2 cellular contexts compared by ENCODE assay signal in the genomic region with DNA sequence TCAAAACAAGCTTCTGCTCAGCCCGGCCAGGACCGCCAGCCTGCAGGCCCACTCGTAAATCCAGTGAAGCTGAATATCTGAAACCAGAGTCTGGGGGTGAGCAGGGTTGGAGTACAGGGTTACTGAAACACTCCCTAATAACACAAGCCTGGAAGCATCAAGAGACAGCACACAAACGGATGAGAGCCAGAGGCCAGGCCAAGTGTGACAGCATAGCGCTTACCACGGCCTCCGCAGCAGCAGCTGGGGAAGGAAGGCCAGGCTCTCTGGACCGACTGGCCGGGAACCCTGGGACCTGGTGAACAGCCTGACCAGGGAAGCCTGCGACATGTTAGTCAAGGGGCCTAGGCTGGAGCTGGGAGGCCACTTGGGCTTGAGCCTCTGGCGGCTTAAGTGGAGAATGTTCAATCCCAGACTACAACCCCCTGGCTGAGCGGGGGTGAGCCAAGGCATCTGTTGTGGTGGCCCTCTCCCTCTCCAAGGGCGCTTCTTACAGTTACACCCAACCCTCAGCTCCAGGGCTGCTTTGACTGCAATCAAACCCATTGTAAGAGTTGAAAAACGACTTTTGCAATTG.
TF ChIP-seq lines count a peak whose summit lies in the region.

No MANE protein-coding gene starts in this region.

TF ChIP-seq in HepG2, 621 proteins besides CTCF, POLR2A, EP300 and RAD21:
- TF ChIP-seq, protein P1, sequence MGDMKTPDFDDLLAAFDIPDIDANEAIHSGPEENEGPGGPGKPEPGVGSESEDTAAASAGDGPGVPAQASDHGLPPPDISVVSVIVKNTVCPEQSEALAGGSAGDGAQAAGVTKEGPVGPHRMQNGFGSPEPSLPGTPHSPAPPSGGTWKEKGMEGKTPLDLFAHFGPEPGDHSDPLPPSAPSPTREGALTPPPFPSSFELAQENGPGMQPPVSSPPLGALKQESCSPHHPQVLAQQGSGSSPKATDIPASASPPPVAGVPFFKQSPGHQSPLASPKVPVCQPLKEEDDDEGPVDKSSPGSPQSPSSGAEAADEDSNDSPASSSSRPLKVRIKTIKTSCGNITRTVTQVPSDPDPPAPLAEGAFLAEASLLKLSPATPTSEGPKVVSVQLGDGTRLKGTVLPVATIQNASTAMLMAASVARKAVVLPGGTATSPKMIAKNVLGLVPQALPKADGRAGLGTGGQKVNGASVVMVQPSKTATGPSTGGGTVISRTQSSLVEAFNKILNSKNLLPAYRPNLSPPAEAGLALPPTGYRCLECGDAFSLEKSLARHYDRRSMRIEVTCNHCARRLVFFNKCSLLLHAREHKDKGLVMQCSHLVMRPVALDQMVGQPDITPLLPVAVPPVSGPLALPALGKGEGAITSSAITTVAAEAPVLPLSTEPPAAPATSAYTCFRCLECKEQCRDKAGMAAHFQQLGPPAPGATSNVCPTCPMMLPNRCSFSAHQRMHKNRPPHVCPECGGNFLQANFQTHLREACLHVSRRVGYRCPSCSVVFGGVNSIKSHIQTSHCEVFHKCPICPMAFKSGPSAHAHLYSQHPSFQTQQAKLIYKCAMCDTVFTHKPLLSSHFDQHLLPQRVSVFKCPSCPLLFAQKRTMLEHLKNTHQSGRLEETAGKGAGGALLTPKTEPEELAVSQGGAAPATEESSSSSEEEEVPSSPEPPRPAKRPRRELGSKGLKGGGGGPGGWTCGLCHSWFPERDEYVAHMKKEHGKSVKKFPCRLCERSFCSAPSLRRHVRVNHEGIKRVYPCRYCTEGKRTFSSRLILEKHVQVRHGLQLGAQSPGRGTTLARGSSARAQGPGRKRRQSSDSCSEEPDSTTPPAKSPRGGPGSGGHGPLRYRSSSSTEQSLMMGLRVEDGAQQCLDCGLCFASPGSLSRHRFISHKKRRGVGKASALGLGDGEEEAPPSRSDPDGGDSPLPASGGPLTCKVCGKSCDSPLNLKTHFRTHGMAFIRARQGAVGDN (CRISPR knock-in tag; IDR thresholded peaks at IDR 0.05) = peak; percentile 45
- TF ChIP-seq, protein P2, sequence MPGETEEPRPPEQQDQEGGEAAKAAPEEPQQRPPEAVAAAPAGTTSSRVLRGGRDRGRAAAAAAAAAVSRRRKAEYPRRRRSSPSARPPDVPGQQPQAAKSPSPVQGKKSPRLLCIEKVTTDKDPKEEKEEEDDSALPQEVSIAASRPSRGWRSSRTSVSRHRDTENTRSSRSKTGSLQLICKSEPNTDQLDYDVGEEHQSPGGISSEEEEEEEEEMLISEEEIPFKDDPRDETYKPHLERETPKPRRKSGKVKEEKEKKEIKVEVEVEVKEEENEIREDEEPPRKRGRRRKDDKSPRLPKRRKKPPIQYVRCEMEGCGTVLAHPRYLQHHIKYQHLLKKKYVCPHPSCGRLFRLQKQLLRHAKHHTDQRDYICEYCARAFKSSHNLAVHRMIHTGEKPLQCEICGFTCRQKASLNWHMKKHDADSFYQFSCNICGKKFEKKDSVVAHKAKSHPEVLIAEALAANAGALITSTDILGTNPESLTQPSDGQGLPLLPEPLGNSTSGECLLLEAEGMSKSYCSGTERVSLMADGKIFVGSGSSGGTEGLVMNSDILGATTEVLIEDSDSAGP (CRISPR knock-in tag; IDR thresholded peaks at IDR 0.05; ENCODE audit: borderline replicate concordance) = 0 out of 2 replicates have a peak, but pooled peaks have one; percentile 19
- TF ChIP-seq ZNF749 (CRISPR knock-in tag; IDR thresholded peaks at IDR 0.05; ENCODE audit: borderline replicate concordance) (no peak), TP53 (CRISPR knock-in tag; conservative IDR thresholded peaks at IDR 0.05) (no peak), ZBTB38 (CRISPR knock-in tag; IDR thresholded peaks at IDR 0.05) (peak; percentile 75)

TF ChIP-seq in K562, 482 proteins besides CTCF, POLR2A, EP300 and RAD21:
- TF ChIP-seq KDM2B (CRISPR knock-in tag; IDR thresholded peaks at IDR 0.05) (no peak), ETV5 (CRISPR knock-in tag; IDR thresholded peaks at IDR 0.05; ENCODE audit: low read depth) (no peak), RFX7 (CRISPR knock-in tag; IDR thresholded peaks at IDR 0.05) (no peak), SRSF7 (optimal IDR thresholded peaks at IDR 0.05; ENCODE audit: low read depth, low read length) (no peak), NFXL1 (CRISPR knock-in tag; IDR thresholded peaks at IDR 0.05) (no peak), ZNF41 (CRISPR knock-in tag; conservative IDR thresholded peaks at IDR 0.05) (no peak)
